Comparison of ENCODE assay signal across 12 cellular contexts in the genomic region with DNA sequence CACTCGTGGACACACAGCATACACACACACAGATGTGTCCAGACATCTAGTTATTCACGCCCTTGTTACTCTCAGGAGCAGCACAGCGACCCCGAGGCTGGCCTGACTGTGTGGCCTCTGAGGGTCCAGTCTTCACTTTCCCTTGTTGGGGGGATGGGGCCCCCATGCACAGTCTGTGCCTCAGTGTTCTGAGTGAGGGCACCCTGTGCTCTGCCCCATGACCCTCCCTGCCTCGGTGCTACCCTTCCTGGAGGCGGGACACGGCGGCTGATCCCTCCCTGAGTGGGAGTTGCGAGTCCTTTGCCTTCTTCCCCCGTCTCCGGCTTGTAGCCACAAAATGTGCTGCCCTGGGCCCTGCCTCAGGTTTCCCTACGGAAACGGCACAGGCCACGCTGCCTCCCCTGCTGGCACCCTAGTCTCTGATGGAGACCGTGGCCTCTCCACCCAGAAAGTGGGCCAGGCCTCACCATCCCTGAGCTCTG. TPM values are rescaled to one million over a fixed set of nuclear protein-coding genes. Genes with fewer than 3 reads are reported as not detected.
DNase-seq lines count a peak whose midpoint lies in the region; ATAC-seq and TF ChIP-seq lines count a peak whose summit lies in the region.
"Had no signal": no experiment of that assay in that cellular context is flagged by ENCODE, and none has a peak within 500 bp of the region (broad histone marks: within the 10 kb centered on the region; RNA-seq: fewer than 3 reads in every experiment).

No MANE protein-coding gene starts in this region.

- peak overlapping the region; percentile 95 for H3K27ac Mint-ChIP-seq in GM23338

- intact Hi-C loops in sciatic nerve (cut with DNase I) (no loop called here), head of caudate nucleus (cut with DNase I) (no loop called here)

- H2AFZ ChIP-seq in GM23338: no peak overlapping the region
- no peak overlapping the region for H2AFZ ChIP-seq in hepatocyte

- H3K4me2 ChIP-seq in GM23338 (no peak overlapping the region), hepatocyte (peak overlapping the region; percentile 44)

- H3K36me3 ChIP-seq in GM23338 (ENCODE audit: insufficient read depth) (no peaks in the 10 kb centered on the region), SJSA1 (peaks cover 7% of the 10 kb centered on the region), hepatocyte (replicated peaks; ENCODE audit: insufficient read depth, low read depth) (no peaks in the 10 kb centered on the region)

- DNase-seq in GM23338 (ENCODE audit: low spot score): no peak
- no peak for DNase-seq in SJSA1 (ENCODE audit: low read depth in 1 of 2, low spot score in 2 of 2)
- no peak for DNase-seq in hepatocyte (ENCODE audit: low spot score)
- DNase-seq in sciatic nerve (ENCODE audit: low spot score): no peak
- no peak for DNase-seq in activated CD4-positive, alpha-beta T cell treated with anti-CD3 and anti-CD28 coated beads for 48 hours
- no peak for DNase-seq in HEK293T (ENCODE audit: extremely low spot score)
- DNase-seq in head of caudate nucleus: no peak
- DNase-seq: KBM-7, NCI-H187, NCI-H82 had no signal

- peaks cover 12% of the 10 kb centered on the region for H3K36me3 Mint-ChIP-seq in GM23338 (ENCODE audit: low read depth)

- no peaks in the 10 kb centered on the region for H3F3A ChIP-seq in GM23338 (replicated peaks; ENCODE audit: low read depth)

- H3K27me3 Mint-ChIP-seq in GM23338 (ENCODE audit: insufficient read depth, low read depth, poor library complexity): peaks cover 13% of the 10 kb centered on the region

- H4K20me1 ChIP-seq in GM23338 (replicated peaks; ENCODE audit: insufficient read depth) (no peaks in the 10 kb centered on the region), hepatocyte (ENCODE audit: insufficient read depth, poor library complexity, severe bottlenecking) (no peaks in the 10 kb centered on the region)

- H3K79me2 ChIP-seq in GM23338 (replicated peaks; ENCODE audit: insufficient read depth) (no peaks in the 10 kb centered on the region), hepatocyte (no peaks in the 10 kb centered on the region)

- CTCF ChIA-PET in HEK293T (lab: Yijun Ruan, JAX): no interaction called here

- H3K27me3 ChIP-seq in GM23338 (ENCODE audit: insufficient read depth) (no peaks in the 10 kb centered on the region), SJSA1 (replicated peaks) (no peaks in the 10 kb centered on the region), hepatocyte (no peaks in the 10 kb centered on the region)

- no peaks in the 10 kb centered on the region for H3K9me3 Mint-ChIP-seq in GM23338

- H3K27ac ChIP-seq in GM23338 (ENCODE audit: low read depth) (no peak overlapping the region), SJSA1 (peak overlapping the region; percentile 79), hepatocyte (peak overlapping the region; percentile 97)
- H3K27ac ChIP-seq: C4-2B had no signal

- H3K4me3 Mint-ChIP-seq in GM23338: no peak overlapping the region

- H3K9me3 ChIP-seq in SJSA1 (replicated peaks): no peaks in the 10 kb centered on the region
- H3K9me3 ChIP-seq in hepatocyte (ENCODE audit: low read depth): no peaks in the 10 kb centered on the region

- H3K4me3 ChIP-seq in GM23338 (no peak overlapping the region), SJSA1 (no peak overlapping the region), hepatocyte (no peak overlapping the region)

- TF ChIP-seq CTCF in GM23338 (conservative IDR thresholded peaks at IDR 0.05; ENCODE audit: low read depth in 2 of 2) (no peak), hepatocyte (IDR thresholded peaks at IDR 0.05; ENCODE audit: poor library complexity) (no peak)

- 96% methylated on average over 14 of the region's 15 CpGs for WGBS in hepatocyte (ENCODE audit: low lambda C conversion rate, missing lambda C conversion rate)

- ATAC-seq in GM23338 (no peak), sciatic nerve (peak; percentile 2), HG03520 (IDR thresholded peaks at IDR 0.05; ENCODE audit: unreplicated experiment) (no peak)

- no peaks in the 10 kb centered on the region for H3K9me2 ChIP-seq in GM23338 (ENCODE audit: insufficient read depth)
- no peaks in the 10 kb centered on the region for H3K9me2 ChIP-seq in hepatocyte (replicated peaks; ENCODE audit: insufficient read depth)

- POLR2A ChIA-PET in HEK293T (lab: Yijun Ruan, JAX): no interaction called here

- H3K4me1 ChIP-seq in GM23338 (ENCODE audit: insufficient read depth): peaks cover 20% of the 10 kb centered on the region
- peaks cover 14% of the 10 kb centered on the region for H3K4me1 ChIP-seq in SJSA1 (replicated peaks)
- H3K4me1 ChIP-seq in hepatocyte (ENCODE audit: insufficient read depth): peaks cover 20% of the 10 kb centered on the region

- H3K4me1 Mint-ChIP-seq in GM23338: peaks cover 40% of the 10 kb centered on the region

TF ChIP-seq in GM23338, 12 proteins besides CTCF, POLR2A, EP300 and RAD21 (continues in another document):
- TF ChIP-seq, protein P1, sequence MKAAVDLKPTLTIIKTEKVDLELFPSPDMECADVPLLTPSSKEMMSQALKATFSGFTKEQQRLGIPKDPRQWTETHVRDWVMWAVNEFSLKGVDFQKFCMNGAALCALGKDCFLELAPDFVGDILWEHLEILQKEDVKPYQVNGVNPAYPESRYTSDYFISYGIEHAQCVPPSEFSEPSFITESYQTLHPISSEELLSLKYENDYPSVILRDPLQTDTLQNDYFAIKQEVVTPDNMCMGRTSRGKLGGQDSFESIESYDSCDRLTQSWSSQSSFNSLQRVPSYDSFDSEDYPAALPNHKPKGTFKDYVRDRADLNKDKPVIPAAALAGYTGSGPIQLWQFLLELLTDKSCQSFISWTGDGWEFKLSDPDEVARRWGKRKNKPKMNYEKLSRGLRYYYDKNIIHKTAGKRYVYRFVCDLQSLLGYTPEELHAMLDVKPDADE (IDR thresholded peaks at IDR 0.05): no peak
- TF ChIP-seq JUNB (IDR thresholded peaks at IDR 0.05; ENCODE audit: unreplicated experiment): no peak
- no peak for TF ChIP-seq CREB1 (CRISPR knock-in tag; IDR thresholded peaks at IDR 0.05; ENCODE audit: low read depth)
- TF ChIP-seq ZNF114 (CRISPR knock-in tag; IDR thresholded peaks at IDR 0.05): no peak
- no peak for TF ChIP-seq EZH2phosphoT487 (IDR thresholded peaks at IDR 0.05; ENCODE audit: unreplicated experiment)
- TF ChIP-seq NANOG (IDR thresholded peaks at IDR 0.05; ENCODE audit: borderline replicate concordance): no peak
- TF ChIP-seq EZH2 (IDR thresholded peaks at IDR 0.05; ENCODE audit: low read depth, unreplicated experiment): no peak
- no peak for TF ChIP-seq ZNF331 (CRISPR knock-in tag; IDR thresholded peaks at IDR 0.05; ENCODE audit: low read depth)
- no peak for TF ChIP-seq STAT1 (IDR thresholded peaks at IDR 0.05; ENCODE audit: unreplicated experiment)
- no peak for TF ChIP-seq POLR2AphosphoS5 (IDR thresholded peaks at IDR 0.05; ENCODE audit: low read depth)

TF ChIP-seq in HEK293T, 16 proteins besides CTCF, POLR2A, EP300 and RAD21:
- TF ChIP-seq ZNF384 (IDR thresholded peaks at IDR 0.05) (no peak), SP1 (IDR thresholded peaks at IDR 0.05) (no peak), HDGF (IDR thresholded peaks at IDR 0.05; ENCODE audit: borderline replicate concordance) (no peak), LEF1 (IDR thresholded peaks at IDR 0.05; ENCODE audit: borderline replicate concordance) (no peak), BHLHE40 (IDR thresholded peaks at IDR 0.05; ENCODE audit: borderline replicate concordance) (no peak), FOXK2 (IDR thresholded peaks at IDR 0.05) (no peak), SUZ12 (IDR thresholded peaks at IDR 0.05) (no peak), ELF4 (IDR thresholded peaks at IDR 0.05) (no peak), TARDBP (IDR thresholded peaks at IDR 0.05) (no peak), FOXA1 (IDR thresholded peaks at IDR 0.05) (no peak), FOXM1 (IDR thresholded peaks at IDR 0.05; ENCODE audit: borderline replicate concordance) (no peak), NFRKB (IDR thresholded peaks at IDR 0.05) (no peak), ARNT (IDR thresholded peaks at IDR 0.05) (no peak), L3MBTL2 (conservative IDR thresholded peaks at IDR 0.05) (no peak), CTBP1 (IDR thresholded peaks at IDR 0.05; ENCODE audit: borderline replicate concordance) (no peak)
- TF ChIP-seq, protein P2, sequence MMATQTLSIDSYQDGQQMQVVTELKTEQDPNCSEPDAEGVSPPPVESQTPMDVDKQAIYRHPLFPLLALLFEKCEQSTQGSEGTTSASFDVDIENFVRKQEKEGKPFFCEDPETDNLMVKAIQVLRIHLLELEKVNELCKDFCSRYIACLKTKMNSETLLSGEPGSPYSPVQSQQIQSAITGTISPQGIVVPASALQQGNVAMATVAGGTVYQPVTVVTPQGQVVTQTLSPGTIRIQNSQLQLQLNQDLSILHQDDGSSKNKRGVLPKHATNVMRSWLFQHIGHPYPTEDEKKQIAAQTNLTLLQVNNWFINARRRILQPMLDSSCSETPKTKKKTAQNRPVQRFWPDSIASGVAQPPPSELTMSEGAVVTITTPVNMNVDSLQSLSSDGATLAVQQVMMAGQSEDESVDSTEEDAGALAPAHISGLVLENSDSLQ (IDR thresholded peaks at IDR 0.05): no peak
TF ChIP-seq in HEK293T: peak in this region for 0.

RNA-seq across cellular contexts. Expression of a gene that starts 8.6 kb away (rescaled TPM):
- 10.0 and 10.1 TPM in 2 replicates for total RNA-seq in GM23338 (2014; rRNA removed; shearing (Covaris generic))
- polyA plus RNA-seq in GM23338 (2016; fragmentation: Nextera tagmentation; extraction: Ambion mirVana) (142 and 147 TPM in 2 replicates), hepatocyte (116 and 120 TPM in 2 replicates)
- 11.9 and 14.9 TPM in 2 replicates for total RNA-seq in SJSA1 (2014; rRNA removed; shearing (Covaris generic))
- total RNA-seq in hepatocyte (24.1 and 30.4 TPM in 2 replicates), sciatic nerve (52.1 TPM)

RNA-seq across cellular contexts. Expression of a gene that starts 21.8 kb away (rescaled TPM):
- 54.6 and 63.5 TPM in 2 replicates for total RNA-seq in GM23338 (2014; rRNA removed; shearing (Covaris generic))
- polyA plus RNA-seq in GM23338 (2016; fragmentation: Nextera tagmentation; extraction: Ambion mirVana) (33.2 and 36.5 TPM in 2 replicates), hepatocyte (32.0 and 40.9 TPM in 2 replicates)
- 29.2 and 30.4 TPM in 2 replicates for total RNA-seq in SJSA1 (2014; rRNA removed; shearing (Covaris generic))
- total RNA-seq in hepatocyte (20.8 and 24.1 TPM in 2 replicates), sciatic nerve (17.8 TPM)

RNA-seq across cellular contexts. Expression of a gene that starts 48.6 kb away (rescaled TPM):
- total RNA-seq in GM23338 (2014; rRNA removed; shearing (Covaris generic)): 56.7 and 66.3 TPM in 2 replicates
- polyA plus RNA-seq in GM23338 (2016; fragmentation: Nextera tagmentation; extraction: Ambion mirVana) (48.6 and 53.2 TPM in 2 replicates), hepatocyte (185 and 192 TPM in 2 replicates)
- total RNA-seq in SJSA1 (2014; rRNA removed; shearing (Covaris generic)): 78.8 and 81.6 TPM in 2 replicates
- total RNA-seq in hepatocyte (80.3 and 103 TPM in 2 replicates), sciatic nerve (111 TPM)
